ENCODE assay signal across 12 cellular contexts in the genomic region with DNA sequence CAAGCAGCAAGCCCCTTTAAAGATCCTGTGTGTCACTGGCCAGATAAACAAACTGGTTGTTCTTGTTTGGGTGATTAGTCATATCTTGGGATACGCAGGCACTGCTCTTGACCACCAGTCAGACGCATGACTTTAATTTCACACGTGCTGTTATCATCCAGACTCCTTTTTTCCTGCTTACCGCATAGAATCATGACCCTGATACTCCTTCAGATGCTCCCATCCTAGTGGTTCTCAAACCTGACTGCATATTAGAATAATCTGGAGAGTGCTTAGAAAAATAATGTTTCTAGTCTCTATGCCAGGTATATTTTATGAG.
DNase-seq lines count a peak whose midpoint lies in the region; ATAC-seq and TF ChIP-seq lines count a peak whose summit lies in the region.
"Had no signal": no experiment of that assay in that cellular context is flagged by ENCODE, and none has a peak within 500 bp of the region (broad histone marks: within the 10 kb centered on the region; RNA-seq: fewer than 3 reads in every experiment).

No MANE protein-coding gene starts in this region.

- peaks cover 14% of the 10 kb centered on the region for H3F3A ChIP-seq in PC-9 (ENCODE audit: insufficient read depth, low read depth)

- H3K4me1 Mint-ChIP-seq in stimulated activated naive B cell treated with anti-CD40 and anti-IgM and Interleukin-4, amounts not matched to agents 10 μg/mL and 1 μg/mL and 100 μg/mL, for 72 hours = peaks cover 0 to 2% of the 10 kb centered on the region in 2 donors
- no peaks in the 10 kb centered on the region for H3K4me1 Mint-ChIP-seq in activated T-cell treated with anti-CD3 and anti-CD28 coated beads, Interleukin-2, amount 50 U/mL, for 72 hours (ENCODE audit: low read depth)

- BruUV-seq in PC-9 (replicated peaks; lab: Mats Ljungman, UMichigan) = no TSS peak

- peaks cover 28% of the 10 kb centered on the region for H3K4me1 ChIP-seq in PC-9 (replicated peaks; ENCODE audit: insufficient read depth)
- no peaks in the 10 kb centered on the region for H3K4me1 ChIP-seq in mucosa of descending colon (ENCODE audit: low read depth)
- H3K4me1 ChIP-seq: adrenal gland had no signal

- ATAC-seq in mucosa of descending colon (peak; percentile 47), GM18511 (IDR thresholded peaks at IDR 0.05; ENCODE audit: unreplicated experiment) (no peak)
- no peak for ATAC-seq in stimulated activated naive B cell treated with anti-CD40 and anti-IgM and Interleukin-4, amounts not matched to agents 10 μg/mL and 1 μg/mL and 100 μg/mL, for 72 hours (replicated peaks)
- no peak for ATAC-seq in activated T-cell treated with anti-CD3 and anti-CD28 coated beads, Interleukin-2, amount 50 U/mL, for 72 hours (replicated peaks in 1 of 2)

- H3K79me2 ChIP-seq in PC-9 (ENCODE audit: low read depth) = no peaks in the 10 kb centered on the region

- peaks cover 0 to 7% of the 10 kb centered on the region in 2 donors for H3K9me3 Mint-ChIP-seq in stimulated activated naive B cell treated with anti-CD40 and anti-IgM and Interleukin-4, amounts not matched to agents 10 μg/mL and 1 μg/mL and 100 μg/mL, for 72 hours
- no peaks in the 10 kb centered on the region for H3K9me3 Mint-ChIP-seq in activated T-cell treated with anti-CD3 and anti-CD28 coated beads, Interleukin-2, amount 50 U/mL, for 72 hours

- H3K36me3 ChIP-seq in PC-9 (ENCODE audit: low read depth) (no peaks in the 10 kb centered on the region), mucosa of descending colon (ENCODE audit: low read depth) (no peaks in the 10 kb centered on the region)
- H3K36me3 ChIP-seq: adrenal gland had no signal

- peak; percentile 53 for DNase-seq in AG20443 (ENCODE audit: low spot score)
- peak; percentile 51 to 87 for DNase-seq in PC-9
- peak; percentile 88 for DNase-seq in epithelial cell of esophagus (ENCODE audit: low read depth)
- DNase-seq in mucosa of descending colon = no peak
- DNase-seq in stimulated activated naive B cell treated with anti-CD40 and anti-IgM and Interleukin-4, amounts not matched to agents 10 μg/mL and 1 μg/mL and 100 μg/mL, for 72 hours = no peak
- DNase-seq in activated T-cell treated with anti-CD3 and anti-CD28 coated beads, Interleukin-2, amount 50 U/mL, for 72 hours = no peak
- DNase-seq in cerebellar nuclear complex (lab: John Stamatoyannopoulos, UW) = no peak
- DNase-seq: activated CD4-positive, alpha-beta T cell treated with anti-CD3 and anti-CD28 coated beads, Interleukin-2, amount 50 U/mL, for 1 hour; adrenal gland; NCI-H1694; SHP77 treated with DMSO at 0.1 percent for 48 hours had no signal

- no peaks in the 10 kb centered on the region for H3K9me2 ChIP-seq in PC-9 (ENCODE audit: insufficient read depth)

- no peaks in the 10 kb centered on the region for H4K20me1 ChIP-seq in PC-9 (ENCODE audit: insufficient read depth)

- H3K4me3 ChIP-seq in PC-9 (no peak overlapping the region), epithelial cell of esophagus (ENCODE audit: low read length) (no peak overlapping the region), mucosa of descending colon (no peak overlapping the region)
- H3K4me3 ChIP-seq: adrenal gland had no signal

- no peaks in the 10 kb centered on the region for H3K27me3 ChIP-seq in PC-9 (ENCODE audit: insufficient read depth, low read depth)
- H3K27me3 ChIP-seq: adrenal gland had no signal

- peak overlapping the region; percentile 57 for H3K27ac ChIP-seq in PC-9
- H3K27ac ChIP-seq: adrenal gland had no signal

- peaks cover 0 to 21% of the 10 kb centered on the region in 2 donors for H3K27me3 Mint-ChIP-seq in stimulated activated naive B cell treated with anti-CD40 and anti-IgM and Interleukin-4, amounts not matched to agents 10 μg/mL and 1 μg/mL and 100 μg/mL, for 72 hours
- H3K27me3 Mint-ChIP-seq in activated T-cell treated with anti-CD3 and anti-CD28 coated beads, Interleukin-2, amount 50 U/mL, for 72 hours (ENCODE audit: low read depth) = no peaks in the 10 kb centered on the region

- H3K4me2 ChIP-seq in PC-9 = peak overlapping the region; percentile 65

- intact Hi-C loops in PC-9 (cut with micrococcal nuclease; ENCODE audit: unreplicated experiment) (loop anchor here (1.0 to 2.0 kb wide), 3 partner anchors 40 to 142 kb away; partner anchors contain the start of gene WWC2), mucosa of descending colon (cut with DNase I, micrococcal nuclease) (no loop called here)

- H3K36me3 Mint-ChIP-seq in stimulated activated naive B cell treated with anti-CD40 and anti-IgM and Interleukin-4, amounts not matched to agents 10 μg/mL and 1 μg/mL and 100 μg/mL, for 72 hours = no peaks in the 10 kb centered on the region
- no peaks in the 10 kb centered on the region for H3K36me3 Mint-ChIP-seq in activated T-cell treated with anti-CD3 and anti-CD28 coated beads, Interleukin-2, amount 50 U/mL, for 72 hours (ENCODE audit: insufficient read depth in 2 of 2)

- POLR2A ChIA-PET in PC-9 (lab: Charles Lee; ENCODE audit: unreplicated experiment) = interaction anchor here (0.6 to 1.5 kb wide), 2 partner anchors 143 to 165 kb away, joined by 4 to 5 read pairs; partner anchors contain the start of gene WWC2

- no peak overlapping the region for H2AFZ ChIP-seq in PC-9

- no peaks in the 10 kb centered on the region for H3K9me3 ChIP-seq in PC-9 (ENCODE audit: insufficient read depth, low read depth)
- H3K9me3 ChIP-seq in mucosa of descending colon = no peaks in the 10 kb centered on the region
- H3K9me3 ChIP-seq: adrenal gland had no signal

- CTCF ChIA-PET in PC-9 (lab: Charles Lee) = interaction anchor here (0.5 kb wide), 1 partner anchor 9 kb away, joined by 4 read pairs; no protein-coding TSS in a partner anchor

- TF ChIP-seq CTCF in PC-9 (conservative IDR thresholded peaks at IDR 0.05) = no peak
- no peak for TF ChIP-seq CTCF in epithelial cell of esophagus (IDR thresholded peaks at IDR 0.05; ENCODE audit: insufficient read depth, low read depth, low read length, missing control alignments)
- no peak for TF ChIP-seq CTCF in mucosa of descending colon (IDR thresholded peaks at IDR 0.05)

- H3K4me3 Mint-ChIP-seq in stimulated activated naive B cell treated with anti-CD40 and anti-IgM and Interleukin-4, amounts not matched to agents 10 μg/mL and 1 μg/mL and 100 μg/mL, for 72 hours = no peak overlapping the region
- no peak overlapping the region for H3K4me3 Mint-ChIP-seq in activated T-cell treated with anti-CD3 and anti-CD28 coated beads, Interleukin-2, amount 50 U/mL, for 72 hours

- H3K27ac Mint-ChIP-seq in stimulated activated naive B cell treated with anti-CD40 and anti-IgM and Interleukin-4, amounts not matched to agents 10 μg/mL and 1 μg/mL and 100 μg/mL, for 72 hours = no peak overlapping the region
- H3K27ac Mint-ChIP-seq in activated T-cell treated with anti-CD3 and anti-CD28 coated beads, Interleukin-2, amount 50 U/mL, for 72 hours = no peak overlapping the region

Comparison
In these comparisons a context has a peak if more than half of its experiments do, and no peak if none do; other contexts are left out.
1. DNase-seq: peak in AG20443 (single experiment), PC-9 (2 of 2) and epithelial cell of esophagus (single experiment); none in mucosa of descending colon (0 of 3), stimulated activated naive B cell treated with anti-CD40 and anti-IgM and Interleukin-4, amounts not matched to agents 10 μg/mL and 1 μg/mL and 100 μg/mL, for 72 hours (single experiment), activated T-cell treated with anti-CD3 and anti-CD28 coated beads, Interleukin-2, amount 50 U/mL, for 72 hours (0 of 2) and cerebellar nuclear complex (0 of 2).